Comparison of ENCODE assay signal across 11 cellular contexts in the genomic region with DNA sequence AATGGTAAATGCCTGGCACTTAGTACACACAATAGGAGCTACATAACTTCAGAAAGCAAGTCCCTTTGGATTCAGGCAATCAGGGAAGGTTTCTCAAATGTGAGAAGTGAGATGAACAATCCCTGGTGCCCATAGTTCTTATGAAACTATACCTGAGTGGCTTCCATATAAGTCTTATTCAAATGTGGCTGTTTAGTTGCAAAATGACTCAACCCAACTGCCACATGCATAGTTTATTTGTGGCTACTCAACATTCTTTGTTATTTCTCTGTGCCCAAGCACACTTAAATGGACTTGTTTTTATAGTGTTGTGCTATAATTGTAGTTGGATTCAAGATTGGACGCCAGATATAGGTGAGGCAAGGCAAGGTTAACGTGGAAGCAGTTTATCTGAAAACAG.
A peak's percentile ranks its signal among the peaks of the same experiment; 100 is the strongest.
DNase-seq lines count a peak whose midpoint lies in the region; ATAC-seq and TF ChIP-seq lines count a peak whose summit lies in the region.
"Had no signal": no experiment of that assay in that cellular context is flagged by ENCODE, and none has a peak within 500 bp of the region (broad histone marks: within the 10 kb centered on the region; RNA-seq: fewer than 3 reads in every experiment).

No MANE protein-coding gene starts in this region.

- no peaks in the 10 kb centered on the region for H3K9me3 ChIP-seq in tibial artery
- H3K9me3 ChIP-seq: breast epithelium had no signal

- ATAC-seq in GM19351 (IDR thresholded peaks at IDR 0.05; ENCODE audit: unreplicated experiment) (peak; percentile 86), HG02642 (IDR thresholded peaks at IDR 0.05; ENCODE audit: poor library complexity, unreplicated experiment) (peak; percentile 70), HG03520 (IDR thresholded peaks at IDR 0.05; ENCODE audit: unreplicated experiment) (peak; percentile 82)

- no peaks in the 10 kb centered on the region for H3K27me3 ChIP-seq in tibial artery
- H3K27me3 ChIP-seq: breast epithelium had no signal

- no peak overlapping the region for H3K4me3 Mint-ChIP-seq in chondrocyte (ENCODE audit: unreplicated experiment)
- H3K4me3 Mint-ChIP-seq: IgD-negative memory B cell had no signal

- H3K36me3 Mint-ChIP-seq in chondrocyte (ENCODE audit: low read depth), result no peaks in the 10 kb centered on the region

- H3K4me1 Mint-ChIP-seq in chondrocyte (ENCODE audit: low read depth), result peaks cover 20% of the 10 kb centered on the region

- H3K9me3 Mint-ChIP-seq in chondrocyte (ENCODE audit: low read depth), result no peaks in the 10 kb centered on the region
- H3K9me3 Mint-ChIP-seq: IgD-negative memory B cell had no signal

- H3K27me3 Mint-ChIP-seq in chondrocyte (ENCODE audit: low read depth), result no peaks in the 10 kb centered on the region

- H3K27ac ChIP-seq in tibial artery, result no peak overlapping the region
- H3K27ac ChIP-seq: breast epithelium had no signal

- no peak overlapping the region for H3K4me3 ChIP-seq in tibial artery
- H3K4me3 ChIP-seq: breast epithelium had no signal

- intact Hi-C loops in tibial artery (cut with DNase I; ENCODE audit: low total_unique reads), result no loop called here
- intact Hi-C loops in head of caudate nucleus (cut with DNase I), result no loop called here

- no peak overlapping the region for H3K27ac Mint-ChIP-seq in chondrocyte (ENCODE audit: unreplicated experiment)
- H3K27ac Mint-ChIP-seq: IgD-negative memory B cell had no signal

- H3K36me3 ChIP-seq in tibial artery, result no peaks in the 10 kb centered on the region
- H3K36me3 ChIP-seq: breast epithelium had no signal

- no peak for TF ChIP-seq CTCF in tibial artery (IDR thresholded peaks at IDR 0.05)
- no peak for TF ChIP-seq CTCF in chondrocyte (IDR thresholded peaks at IDR 0.05)

- DNase-seq in EH (ENCODE audit: low read depth) (peak; percentile 42), tibial artery (no peak), head of caudate nucleus (no peak), chondrocyte (ENCODE audit: low spot score) (no peak)
- DNase-seq in stimulated activated CD4-positive, alpha-beta T cell treated with anti-CD3 and anti-CD28 coated beads, Interleukin-2, amount 100 ng/mL, for 24 hours, result no peak
- DNase-seq: NCI-H446 had no signal

- H3K4me1 ChIP-seq in tibial artery, result peaks cover 0 to 3% (median 0%) of the 10 kb centered on the region in 4 donors
- H3K4me1 ChIP-seq: breast epithelium had no signal
